1 cellular context compared by ENCODE assay signal in genomic region chr5:81854485-81854884, GRCh38.
TF ChIP-seq lines count a peak whose summit lies in the region.

No MANE protein-coding gene starts in this region.

TF ChIP-seq in HepG2, 621 proteins besides CTCF, POLR2A, EP300 and RAD21 (continued from another document):
- TF ChIP-seq STAT6 (CRISPR knock-in tag; IDR thresholded peaks at IDR 0.05; ENCODE audit: borderline replicate concordance) (no peak), ZNF557 (CRISPR knock-in tag; IDR thresholded peaks at IDR 0.05) (no peak), NAIF1 (CRISPR knock-in tag; IDR thresholded peaks at IDR 0.05; ENCODE audit: borderline replicate concordance) (no peak), HINFP (CRISPR knock-in tag; IDR thresholded peaks at IDR 0.05; ENCODE audit: low read depth) (no peak)
